Comparison of ENCODE assay signal across 11 cellular contexts in genomic region chr22:50600967-50601668, GRCh38. TPM values are rescaled to one million over a fixed set of nuclear protein-coding genes. Genes with fewer than 3 reads are reported as not detected.
DNase-seq lines count a peak whose midpoint lies in the region; ATAC-seq and TF ChIP-seq lines count a peak whose summit lies in the region.
"Had no signal": no experiment of that assay in that cellular context is flagged by ENCODE, and none has a peak within 500 bp of the region (broad histone marks: within the 10 kb centered on the region; RNA-seq: fewer than 3 reads in every experiment).

No MANE protein-coding gene starts in this region.

- no peak for TF ChIP-seq CTCF in activated CD8-positive, alpha-beta T cell treated with anti-CD3 and anti-CD28 coated beads for 36 hours (IDR thresholded peaks at IDR 0.05)
- TF ChIP-seq CTCF in testis (IDR thresholded peaks at IDR 0.05) (no peak), thyroid gland (IDR thresholded peaks at IDR 0.05) (no peak)

- no peak for DNase-seq in activated CD4-positive, alpha-beta T cell treated with anti-CD3 and anti-CD28 coated beads, Interleukin-2, amount 10 ng/mL, durations not matched to agents 7 days and 5 days
- DNase-seq in activated CD4-positive, alpha-beta T cell treated with anti-CD3 and anti-CD28 coated beads, Interleukin-2, amount 50 U/mL, for 48 hours = no peak
- no peak for DNase-seq in activated CD8-positive, alpha-beta T cell treated with anti-CD3 and anti-CD28 coated beads for 36 hours
- DNase-seq in iPS-NIHi11 (ENCODE audit: low spot score) = peak; percentile 59
- no peak for DNase-seq in testis
- DNase-seq in HK-2 (ENCODE audit: unreplicated experiment) = no peak
- DNase-seq in thyroid gland = no peak
- DNase-seq: central memory CD4-positive, alpha-beta T cell; Kasumi-1; SW 1271 had no signal

- H3K9me3 ChIP-seq in testis (no peaks in the 10 kb centered on the region), thyroid gland (no peaks in the 10 kb centered on the region)

- no peak overlapping the region for H3K27ac Mint-ChIP-seq in activated CD4-positive, alpha-beta T cell treated with anti-CD3 and anti-CD28 coated beads, Interleukin-2, amount 10 ng/mL, durations not matched to agents 7 days and 5 days
- no peak overlapping the region for H3K27ac Mint-ChIP-seq in activated CD8-positive, alpha-beta T cell treated with anti-CD3 and anti-CD28 coated beads for 36 hours

- H3K4me1 Mint-ChIP-seq in activated CD4-positive, alpha-beta T cell treated with anti-CD3 and anti-CD28 coated beads, Interleukin-2, amount 10 ng/mL, durations not matched to agents 7 days and 5 days = peaks cover 12% of the 10 kb centered on the region
- peaks cover 6% of the 10 kb centered on the region for H3K4me1 Mint-ChIP-seq in activated CD8-positive, alpha-beta T cell treated with anti-CD3 and anti-CD28 coated beads for 36 hours (ENCODE audit: low read depth)

- H3K27ac ChIP-seq in testis (no peak overlapping the region), thyroid gland (no peak overlapping the region)

- peaks cover 11% of the 10 kb centered on the region for H3K4me1 ChIP-seq in testis
- peaks cover 0 to 10% of the 10 kb centered on the region in 2 donors for H3K4me1 ChIP-seq in thyroid gland

- no peaks in the 10 kb centered on the region for H3K9me3 Mint-ChIP-seq in activated CD4-positive, alpha-beta T cell treated with anti-CD3 and anti-CD28 coated beads, Interleukin-2, amount 10 ng/mL, durations not matched to agents 7 days and 5 days
- H3K9me3 Mint-ChIP-seq in activated CD8-positive, alpha-beta T cell treated with anti-CD3 and anti-CD28 coated beads for 36 hours = no peaks in the 10 kb centered on the region

- POLR2A ChIA-PET in activated CD4-positive, alpha-beta T cell treated with anti-CD3 and anti-CD28 coated beads, Interleukin-2, amount 10 ng/mL, durations not matched to agents 7 days and 5 days (lab: Charles Lee) = no interaction called here
- POLR2A ChIA-PET in activated CD8-positive, alpha-beta T cell treated with anti-CD3 and anti-CD28 coated beads for 36 hours (lab: Charles Lee) = interaction anchor here (1.4 kb wide), 1 partner anchor 37 kb away, joined by 5 read pairs; the partner anchor contains the start of gene SYCE3

- H3K27me3 ChIP-seq in testis (no peaks in the 10 kb centered on the region), thyroid gland (peaks cover 4% of the 10 kb centered on the region)

- TF ChIP-seq POLR2A in testis (IDR thresholded peaks at IDR 0.05) (no peak), thyroid gland (IDR thresholded peaks at IDR 0.05) (no peak)

- peak overlapping the region; percentile 58 for H3K4me3 Mint-ChIP-seq in activated CD4-positive, alpha-beta T cell treated with anti-CD3 and anti-CD28 coated beads, Interleukin-2, amount 10 ng/mL, durations not matched to agents 7 days and 5 days
- H3K4me3 Mint-ChIP-seq in activated CD8-positive, alpha-beta T cell treated with anti-CD3 and anti-CD28 coated beads for 36 hours = peak overlapping the region; percentile 47

- CTCF ChIA-PET in activated CD4-positive, alpha-beta T cell treated with anti-CD3 and anti-CD28 coated beads, Interleukin-2, amount 10 ng/mL, durations not matched to agents 7 days and 5 days (lab: Charles Lee) = interaction anchor here (1.0 to 1.4 kb wide), 4 partner anchors 12 to 76 kb away, joined by 3 to 5 read pairs (median 4); partner anchors contain the start of gene SCO2
- CTCF ChIA-PET in activated CD8-positive, alpha-beta T cell treated with anti-CD3 and anti-CD28 coated beads for 36 hours (lab: Charles Lee) = interaction anchor here (1.0 to 1.6 kb wide), 2 partner anchors 20 to 75 kb away, joined by 3 to 5 read pairs; partner anchors contain the start of gene SCO2

- peak overlapping the region; percentile 44 to 64 for H3K4me3 ChIP-seq in testis
- peak overlapping the region in 1 of 3 donors; percentile 34 for H3K4me3 ChIP-seq in thyroid gland (replicated peaks in 1 of 3)

- intact Hi-C loops in activated CD8-positive, alpha-beta T cell treated with anti-CD3 and anti-CD28 coated beads for 36 hours (cut with micrococcal nuclease) = no loop called here
- intact Hi-C loops in testis (cut with DNase I; ENCODE audit: low total_unique reads) = no loop called here
- intact Hi-C loops in thyroid gland (cut with DNase I) = loop anchor here (10.0 kb wide), 1 partner anchor 346 kb away; the partner anchor contains the start of gene HDAC10

- 5 to 10% methylated on average over 2 to 49 of the region's 52 CpGs for WGBS in testis, 2 donors
- WGBS in thyroid gland, 2 donors = 20 to 38% methylated on average over 1 to 6 of the region's 52 CpGs

- peaks cover 39% of the 10 kb centered on the region for H3K27me3 Mint-ChIP-seq in activated CD4-positive, alpha-beta T cell treated with anti-CD3 and anti-CD28 coated beads, Interleukin-2, amount 10 ng/mL, durations not matched to agents 7 days and 5 days
- peaks cover 33% of the 10 kb centered on the region for H3K27me3 Mint-ChIP-seq in activated CD8-positive, alpha-beta T cell treated with anti-CD3 and anti-CD28 coated beads for 36 hours

- no peak for ATAC-seq in activated CD8-positive, alpha-beta T cell treated with anti-CD3 and anti-CD28 coated beads for 36 hours
- ATAC-seq in HG02852 (IDR thresholded peaks at IDR 0.05; ENCODE audit: unreplicated experiment) = no peak

- no peaks in the 10 kb centered on the region for H3K36me3 ChIP-seq in testis (ENCODE audit: low read depth, missing control alignments)
- H3K36me3 ChIP-seq in thyroid gland = no peaks in the 10 kb centered on the region

- H3K36me3 Mint-ChIP-seq in activated CD4-positive, alpha-beta T cell treated with anti-CD3 and anti-CD28 coated beads, Interleukin-2, amount 10 ng/mL, durations not matched to agents 7 days and 5 days (ENCODE audit: low read depth) = peaks cover 3% of the 10 kb centered on the region
- peaks cover 5% of the 10 kb centered on the region for H3K36me3 Mint-ChIP-seq in activated CD8-positive, alpha-beta T cell treated with anti-CD3 and anti-CD28 coated beads for 36 hours (ENCODE audit: low read depth)

RNA-seq across cellular contexts. Expression of gene MAPK8IP2, which starts 0.5 kb away (rescaled TPM):
- total RNA-seq in activated CD4-positive, alpha-beta T cell treated with anti-CD3 and anti-CD28 coated beads, Interleukin-2, amount 10 ng/mL, durations not matched to agents 7 days and 5 days = under 1 TPM; 0.29 to 0.37 TPM
- total RNA-seq in activated CD8-positive, alpha-beta T cell treated with anti-CD3 and anti-CD28 coated beads for 36 hours = under 1 TPM; 0.11 TPM
- 10 to 100 TPM; 34.9 to 36.9 TPM for total RNA-seq in testis
- polyA plus RNA-seq in testis (ENCODE audit: insufficient read depth, low read depth, low replicate concordance) = 12.7 TPM
- 1 to 10 TPM in 3 of 4 donors, under 1 TPM in 1; 0.94 to 3.3 (median 1.5) TPM for total RNA-seq in thyroid gland

RNA-seq across cellular contexts. Expression of gene CHKB, which starts 18.5 kb away (rescaled TPM):
- total RNA-seq in activated CD4-positive, alpha-beta T cell treated with anti-CD3 and anti-CD28 coated beads, Interleukin-2, amount 10 ng/mL, durations not matched to agents 7 days and 5 days = 100 to 1,000 TPM; 140 to 142 TPM
- 10 to 100 TPM; 55.6 to 60.3 TPM for total RNA-seq in activated CD8-positive, alpha-beta T cell treated with anti-CD3 and anti-CD28 coated beads for 36 hours
- total RNA-seq in testis = 10 to 100 TPM; 89.6 to 98.9 TPM
- 88.4 TPM for polyA plus RNA-seq in testis (ENCODE audit: insufficient read depth, low read depth, low replicate concordance)
- 10 to 100 TPM; 49.1 to 96.9 (median 67.8) TPM for total RNA-seq in thyroid gland

RNA-seq across cellular contexts. Expression of gene CPT1B, which starts 22.9 kb away (rescaled TPM):
- total RNA-seq in activated CD4-positive, alpha-beta T cell treated with anti-CD3 and anti-CD28 coated beads, Interleukin-2, amount 10 ng/mL, durations not matched to agents 7 days and 5 days = 100 to 1,000 TPM; 107 to 113 TPM
- total RNA-seq in activated CD8-positive, alpha-beta T cell treated with anti-CD3 and anti-CD28 coated beads for 36 hours = 10 to 100 TPM; 42.9 to 43.7 TPM
- 100 to 1,000 TPM; 103 to 123 TPM for total RNA-seq in testis
- 224 TPM for polyA plus RNA-seq in testis (ENCODE audit: insufficient read depth, low read depth, low replicate concordance)
- total RNA-seq in thyroid gland = 10 to 100 TPM in 3 of 4 donors, 1 to 10 TPM in 1; 9.7 to 38.7 (median 14.9) TPM

RNA-seq across cellular contexts. Expression of gene ARSA, which starts 26.8 kb away (rescaled TPM):
- total RNA-seq in activated CD4-positive, alpha-beta T cell treated with anti-CD3 and anti-CD28 coated beads, Interleukin-2, amount 10 ng/mL, durations not matched to agents 7 days and 5 days = 10 to 100 TPM; 64.2 to 66.5 TPM
- total RNA-seq in activated CD8-positive, alpha-beta T cell treated with anti-CD3 and anti-CD28 coated beads for 36 hours = 10 to 100 TPM; 11.6 to 11.8 TPM
- 10 to 100 TPM; 60.9 to 73.5 TPM for total RNA-seq in testis
- 95.9 TPM for polyA plus RNA-seq in testis (ENCODE audit: insufficient read depth, low read depth, low replicate concordance)
- 10 to 100 TPM; 30.9 to 73.5 (median 61.2) TPM for total RNA-seq in thyroid gland

RNA-seq across cellular contexts. Expression of gene SYCE3, which starts 38.4 kb away (rescaled TPM):
- total RNA-seq in activated CD4-positive, alpha-beta T cell treated with anti-CD3 and anti-CD28 coated beads, Interleukin-2, amount 10 ng/mL, durations not matched to agents 7 days and 5 days = under 1 TPM in 1 of 2 experiments, not detected in 1; 0.87 TPM
- total RNA-seq in activated CD8-positive, alpha-beta T cell treated with anti-CD3 and anti-CD28 coated beads for 36 hours = not detected
- total RNA-seq in testis = 10 to 100 TPM; 40.4 to 71.9 TPM
- 183 TPM for polyA plus RNA-seq in testis (ENCODE audit: insufficient read depth, low read depth, low replicate concordance)
- total RNA-seq in thyroid gland = 1 to 10 TPM in 3 of 4 donors, not detected in 1; 3.5 to 6.0 (median 4.3) TPM

Comparison
In these comparisons a context has a peak if more than half of its experiments do, and no peak if none do; other contexts are left out.
1. RNA of gene MAPK8IP2, which starts 0.5 kb away (total RNA-seq): 34.9 to 36.9 TPM in testis; 0.94 to 3.3 TPM in thyroid gland, 0.29 to 0.37 TPM in activated CD4-positive, alpha-beta T cell treated with anti-CD3 and anti-CD28 coated beads, Interleukin-2, amount 10 ng/mL, durations not matched to agents 7 days and 5 days and 0.11 TPM in activated CD8-positive, alpha-beta T cell treated with anti-CD3 and anti-CD28 coated beads for 36 hours; every median in the first group is over 4 times any median in the second.